Comparison of ENCODE assay signal across 9 cellular contexts in the genomic region with DNA sequence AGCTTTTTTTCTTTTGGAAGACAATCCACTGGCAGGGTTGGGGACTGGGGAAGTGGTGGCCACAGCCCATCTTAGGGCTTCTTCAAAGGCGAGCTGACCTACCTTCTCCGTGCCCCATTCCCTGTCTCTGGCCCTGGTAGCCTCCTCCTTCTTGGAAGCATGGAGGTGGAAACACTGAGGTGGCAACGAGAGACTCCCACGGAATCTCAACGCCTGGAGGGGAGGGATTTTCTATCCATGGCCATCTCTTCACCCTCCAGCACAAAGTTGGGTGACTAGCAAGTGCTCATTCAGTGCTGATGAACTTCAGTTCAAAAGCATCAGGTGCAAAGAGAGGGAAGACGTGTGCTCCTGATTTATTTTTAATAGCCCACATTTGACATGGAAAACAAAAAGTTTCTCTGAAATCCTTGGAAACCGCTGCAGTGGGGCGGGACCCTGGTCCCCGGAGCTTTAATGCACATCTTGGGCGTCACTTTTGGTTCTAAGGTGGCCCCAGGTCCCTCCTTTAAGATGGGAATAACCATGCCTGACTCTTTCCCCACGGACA. TPM values are rescaled to one million over a fixed set of nuclear protein-coding genes. Genes with fewer than 3 reads are reported as not detected.
DNase-seq lines count a peak whose midpoint lies in the region; ATAC-seq and TF ChIP-seq lines count a peak whose summit lies in the region.
"Had no signal": no experiment of that assay in that cellular context is flagged by ENCODE, and none has a peak within 500 bp of the region (broad histone marks: within the 10 kb centered on the region; RNA-seq: fewer than 3 reads in every experiment).

No MANE protein-coding gene starts in this region.

- peak overlapping the region; percentile 89 for H3K4me3 Mint-ChIP-seq in activated CD4-positive, alpha-beta T cell treated with anti-CD3 and anti-CD28 coated beads for 36 hours
- H3K4me3 Mint-ChIP-seq in activated naive CD8-positive, alpha-beta T cell, result peak overlapping the region; percentile 93

- no peak for ATAC-seq in activated CD4-positive, alpha-beta T cell treated with anti-CD3 and anti-CD28 coated beads for 36 hours
- ATAC-seq in HG03159 (IDR thresholded peaks at IDR 0.05; ENCODE audit: unreplicated experiment), result no peak

- H3K36me3 ChIP-seq in kidney epithelial cell (ENCODE audit: control insufficient read depth, insufficient read depth, low read length) (no peaks in the 10 kb centered on the region), testis (ENCODE audit: low read depth, missing control alignments) (no peaks in the 10 kb centered on the region)

- intact Hi-C loops in activated CD4-positive, alpha-beta T cell treated with anti-CD3 and anti-CD28 coated beads for 36 hours (cut with DNase I, micrococcal nuclease), result loop anchor here in 1 of 2 experiments (1.0 to 2.0 kb wide), 3 partner anchors 93 to 316 kb away; a partner anchor contains a TSS
- intact Hi-C loops in testis (cut with DNase I; ENCODE audit: low total_unique reads), result loop anchor here (10.0 kb wide), 1 partner anchor 83 kb away; no protein-coding TSS in a partner anchor

- peaks cover 5% of the 10 kb centered on the region for H3K4me1 ChIP-seq in testis

- H3K9me3 Mint-ChIP-seq in activated CD4-positive, alpha-beta T cell treated with anti-CD3 and anti-CD28 coated beads for 36 hours (ENCODE audit: low read depth), result no peaks in the 10 kb centered on the region
- H3K9me3 Mint-ChIP-seq in activated naive CD8-positive, alpha-beta T cell (ENCODE audit: low read depth), result no peaks in the 10 kb centered on the region

- no peaks in the 10 kb centered on the region for H3K36me3 Mint-ChIP-seq in activated CD4-positive, alpha-beta T cell treated with anti-CD3 and anti-CD28 coated beads for 36 hours (ENCODE audit: low read depth)
- no peaks in the 10 kb centered on the region for H3K36me3 Mint-ChIP-seq in activated naive CD8-positive, alpha-beta T cell

- H3K4me3 ChIP-seq in kidney epithelial cell (ENCODE audit: low read depth, low read length) (peak overlapping the region; percentile 59), testis (peak overlapping the region; percentile 86 to 87)

- H3K27ac ChIP-seq in testis, result peak overlapping the region; percentile 32 to 52

- POLR2A ChIA-PET in activated CD4-positive, alpha-beta T cell treated with anti-CD3 and anti-CD28 coated beads for 36 hours (lab: Charles Lee), result no interaction called here

- H3K27ac Mint-ChIP-seq in activated CD4-positive, alpha-beta T cell treated with anti-CD3 and anti-CD28 coated beads for 36 hours, result peak overlapping the region; percentile 74
- H3K27ac Mint-ChIP-seq in activated naive CD8-positive, alpha-beta T cell, result peak overlapping the region; percentile 67

- CTCF ChIA-PET in activated CD4-positive, alpha-beta T cell treated with anti-CD3 and anti-CD28 coated beads for 36 hours (lab: Charles Lee), result interaction anchor here (0.5 to 0.8 kb wide), 2 partner anchors 19 to 30 kb away, joined by 3 read pairs; no protein-coding TSS in a partner anchor

- WGBS in testis, 2 donors, result 7 to 9% methylated on average over 11 of the region's 11 CpGs

- H3K9me3 ChIP-seq in testis, result no peaks in the 10 kb centered on the region

- TF ChIP-seq POLR2A in testis (IDR thresholded peaks at IDR 0.05), result no peak

- no peak for TF ChIP-seq CTCF in kidney epithelial cell (IDR thresholded peaks at IDR 0.05; ENCODE audit: insufficient read depth, low read length, poor library complexity, severe bottlenecking)
- no peak for TF ChIP-seq CTCF in testis (IDR thresholded peaks at IDR 0.05)

- no peak for DNase-seq in activated CD4-positive, alpha-beta T cell treated with anti-CD3 and anti-CD28 coated beads for 36 hours
- no peak for DNase-seq in activated CD4-positive, alpha-beta T cell treated with anti-CD3 and anti-CD28 coated beads, Interleukin-2, amount 50 U/mL, for 48 hours
- DNase-seq in kidney epithelial cell (ENCODE audit: low read depth) (no peak), testis (no peak), NCI-H1105 (lab: John Stamatoyannopoulos, UW) (no peak), SIG-M5 (lab: John Stamatoyannopoulos, UW) (no peak)
- DNase-seq: GF-D8 had no signal

- H3K27me3 ChIP-seq in kidney epithelial cell (ENCODE audit: control insufficient read depth, insufficient read depth, low read length) (no peaks in the 10 kb centered on the region), testis (no peaks in the 10 kb centered on the region)

- peaks cover 7% of the 10 kb centered on the region for H3K4me1 Mint-ChIP-seq in activated CD4-positive, alpha-beta T cell treated with anti-CD3 and anti-CD28 coated beads for 36 hours
- H3K4me1 Mint-ChIP-seq in activated naive CD8-positive, alpha-beta T cell (ENCODE audit: low read depth), result peaks cover 18% of the 10 kb centered on the region

- H3K27me3 Mint-ChIP-seq in activated CD4-positive, alpha-beta T cell treated with anti-CD3 and anti-CD28 coated beads for 36 hours, result peaks cover 9% of the 10 kb centered on the region
- peaks cover 2% of the 10 kb centered on the region for H3K27me3 Mint-ChIP-seq in activated naive CD8-positive, alpha-beta T cell

RNA-seq across cellular contexts. Expression of a gene that starts 0.6 kb away (rescaled TPM):
- 1 to 10 TPM; 2.3 to 2.5 TPM for total RNA-seq in activated CD4-positive, alpha-beta T cell treated with anti-CD3 and anti-CD28 coated beads for 36 hours
- 20.0 and 27.5 TPM in 2 replicates for total RNA-seq in kidney epithelial cell
- 10 to 100 TPM; 47.5 to 49.7 TPM for total RNA-seq in testis
- 35.0 TPM for polyA plus RNA-seq in testis (ENCODE audit: insufficient read depth, low read depth, low replicate concordance)
